ENCODE assay signal across 23 cellular contexts in genomic region chr2:109209941-109210340, GRCh38.
DNase-seq lines count a peak whose midpoint lies in the region; ATAC-seq, FAIRE-seq and TF ChIP-seq lines count a peak whose summit lies in the region.
"Had no signal": no experiment of that assay in that cellular context is flagged by ENCODE, and none has a peak within 500 bp of the region (broad histone marks: within the 10 kb centered on the region; RNA-seq: fewer than 3 reads in every experiment).

No MANE protein-coding gene starts in this region.

- peaks cover 8% of the 10 kb centered on the region for H3K27me3 ChIP-seq in mammary epithelial cell (ENCODE audit: insufficient read depth, low read length)
- H3K27me3 ChIP-seq: BE2C, dorsolateral prefrontal cortex had no signal

- intact Hi-C loops in mammary epithelial cell (cut with micrococcal nuclease) (loop anchor here (5.0 to 10.0 kb wide), 2 partner anchors 288 to 355 kb away; no protein-coding TSS in a partner anchor), MCF 10A (cut with micrococcal nuclease) (loop anchor here (2.0 to 5.0 kb wide), 3 partner anchors 38 to 122 kb away; partner anchors contain the start of gene SH3RF3)

- CTCF ChIA-PET in mammary epithelial cell (lab: Charles Lee; ENCODE audit: low non-redundant PET) (interaction anchor here (0.6 kb wide), 1 partner anchor 112 kb away, joined by 3 read pairs; no protein-coding TSS in a partner anchor), MCF 10A (lab: Yijun Ruan, JAX) (interaction anchor here (0.6 to 1.1 kb wide), 3 partner anchors 31 to 183 kb away, joined by 3 to 4 read pairs (median 3); no protein-coding TSS in a partner anchor), RWPE1 (lab: Yijun Ruan, JAX) (no interaction called here)

- H3K79me2 ChIP-seq in mammary epithelial cell (ENCODE audit: insufficient read depth, low read length): no peaks in the 10 kb centered on the region

- peak overlapping the region; percentile 77 for H3K4me2 ChIP-seq in mammary epithelial cell (ENCODE audit: insufficient read depth, low read depth, low read length)

- no peaks in the 10 kb centered on the region for H3K36me3 ChIP-seq in mammary epithelial cell (ENCODE audit: insufficient read depth, low read length)
- H3K36me3 ChIP-seq: BE2C had no signal

- H2AFZ ChIP-seq in mammary epithelial cell (ENCODE audit: low read depth, low read length): no peak overlapping the region

- no peaks in the 10 kb centered on the region for H4K20me1 ChIP-seq in mammary epithelial cell (ENCODE audit: insufficient read depth, low read length)

- POLR2A ChIA-PET in MCF 10A (lab: Yijun Ruan, JAX): interaction anchor here (0.7 to 2.3 kb wide), 9 partner anchors 19 to 141 kb away, joined by 3 to 18 read pairs (median 4); no protein-coding TSS in a partner anchor
- POLR2A ChIA-PET in RWPE1 (lab: Yijun Ruan, JAX; ENCODE audit: low non-redundant PET): no interaction called here

- peaks cover 64% of the 10 kb centered on the region for H3K4me1 Mint-ChIP-seq in MCF 10A (ENCODE audit: insufficient read depth, unreplicated experiment)

- H3K9ac ChIP-seq in mammary epithelial cell (ENCODE audit: insufficient read depth, low read length): no peak overlapping the region

- TF ChIP-seq CTCF in mammary epithelial cell (conservative IDR thresholded peaks at IDR 0.05 in 1 of 2, IDR thresholded peaks at IDR 0.05 in 1 of 2; ENCODE audit: extremely low read depth in 1 of 2, insufficient read depth in 1 of 2, low read depth in 1 of 2, low read length in 2 of 2) (no peak), MCF 10A (IDR thresholded peaks at IDR 0.05; ENCODE audit: unreplicated experiment) (no peak), RWPE1 (conservative IDR thresholded peaks at IDR 0.05; ENCODE audit: low read depth) (no peak)

- WGBS in mammary epithelial cell (ENCODE audit: low coverage, missing lambda C conversion rate): 91% methylated on average over 6 of the region's 7 CpGs

- FAIRE-seq in urothelium cell line (lab: Jason Lieb, UNC): peak; percentile 27
- FAIRE-seq: H1, small intestine had no signal

- H3K27ac Mint-ChIP-seq in MCF 10A (ENCODE audit: low read depth, unreplicated experiment): no peak overlapping the region
- H3K27ac Mint-ChIP-seq: activated CD4-positive, alpha-beta T cell treated with anti-CD3 and anti-CD28 coated beads for 36 hours; activated naive CD4-positive, alpha-beta T cell treated with anti-CD3 and anti-CD28 coated beads, Interleukin-2, amount 10 ng/mL, durations not matched to agents 7 days and 5 days had no signal

- H3K4me1 ChIP-seq in mammary epithelial cell (ENCODE audit: insufficient read depth, low read length): peaks cover 41% of the 10 kb centered on the region
- H3K4me1 ChIP-seq: BE2C had no signal

- in situ Hi-C loops in mammary epithelial cell (cut with MboI; ENCODE audit: low sequenced_read_pairs in 2 of 2): no loop called here

- no peak for ATAC-seq in GM18517 (IDR thresholded peaks at IDR 0.05; ENCODE audit: unreplicated experiment)
- ATAC-seq in HG03159 (IDR thresholded peaks at IDR 0.05; ENCODE audit: unreplicated experiment): no peak
- ATAC-seq: activated CD4-positive, alpha-beta T cell treated with anti-CD3 and anti-CD28 coated beads for 36 hours had no signal

- H3K9me3 Mint-ChIP-seq in MCF 10A (ENCODE audit: unreplicated experiment): no peaks in the 10 kb centered on the region
- H3K9me3 Mint-ChIP-seq: activated naive CD4-positive, alpha-beta T cell treated with anti-CD3 and anti-CD28 coated beads, Interleukin-2, amount 10 ng/mL, durations not matched to agents 7 days and 5 days had no signal

- no peak overlapping the region for H3K27ac ChIP-seq in mammary epithelial cell (ENCODE audit: insufficient read depth, low read depth, low read length)
- peak overlapping the region; percentile 75 for H3K27ac ChIP-seq in RWPE1

- H3K36me3 Mint-ChIP-seq in MCF 10A (ENCODE audit: insufficient read depth, unreplicated experiment): peaks cover 6% of the 10 kb centered on the region
- H3K36me3 Mint-ChIP-seq: activated naive CD4-positive, alpha-beta T cell treated with anti-CD3 and anti-CD28 coated beads, Interleukin-2, amount 10 ng/mL, durations not matched to agents 7 days and 5 days; naive B cell had no signal

- H3K27me3 Mint-ChIP-seq in MCF 10A (ENCODE audit: insufficient read depth, unreplicated experiment): no peaks in the 10 kb centered on the region

- no peak overlapping the region for H3K4me3 ChIP-seq in mammary epithelial cell (replicated peaks in 1 of 3; ENCODE audit: insufficient read depth in 1 of 3, low read depth in 2 of 3, low read length in 3 of 3)
- H3K4me3 ChIP-seq: dorsolateral prefrontal cortex had no signal

- DNase-seq in mammary epithelial cell (no peak), MCF 10A (ENCODE audit: unreplicated experiment) (no peak), RWPE1 (ENCODE audit: low spot score) (no peak), foreskin melanocyte (peak; percentile 9), urothelium cell line (ENCODE audit: low spot score) (no peak)
- no peak for DNase-seq in stimulated activated CD4-positive, alpha-beta T cell treated with anti-CD3 and anti-CD28 coated beads, Interleukin-1b, Interleukin-23, amount 100 ng/mL, for 48 hours
- DNase-seq: activated CD4-positive, alpha-beta T cell treated with anti-CD3 and anti-CD28 coated beads for 36 hours; activated naive CD4-positive, alpha-beta T cell treated with anti-CD3 and anti-CD28 coated beads, Interleukin-2, amount 10 ng/mL, durations not matched to agents 7 days and 5 days; BE2C; central memory CD4-positive, alpha-beta T cell; DMS153; KBM-7; MM.1S; naive B cell; NCI-H1417; NCI-H2081; NCI-H69; small intestine; trophoblast cell had no signal

- BruUV-seq in mammary epithelial cell (replicated peaks; lab: Mats Ljungman, UMichigan): no TSS peak
- BruUV-seq in MCF 10A (replicated peaks; lab: Mats Ljungman, UMichigan): no TSS peak

- H3K9me3 ChIP-seq in mammary epithelial cell (replicated peaks; ENCODE audit: insufficient read depth, low read length): no peaks in the 10 kb centered on the region
- H3K9me3 ChIP-seq: BE2C had no signal

- dilution Hi-C loops in mammary epithelial cell (cut with HindIII; ENCODE audit: low sequenced_read_pairs): no loop called here

- H3K4me3 Mint-ChIP-seq in MCF 10A (ENCODE audit: unreplicated experiment): no peak overlapping the region
- H3K4me3 Mint-ChIP-seq: activated CD4-positive, alpha-beta T cell treated with anti-CD3 and anti-CD28 coated beads for 36 hours; activated naive CD4-positive, alpha-beta T cell treated with anti-CD3 and anti-CD28 coated beads, Interleukin-2, amount 10 ng/mL, durations not matched to agents 7 days and 5 days; naive B cell had no signal
